ENCODE assay signal across 13 cellular contexts in the genomic region with DNA sequence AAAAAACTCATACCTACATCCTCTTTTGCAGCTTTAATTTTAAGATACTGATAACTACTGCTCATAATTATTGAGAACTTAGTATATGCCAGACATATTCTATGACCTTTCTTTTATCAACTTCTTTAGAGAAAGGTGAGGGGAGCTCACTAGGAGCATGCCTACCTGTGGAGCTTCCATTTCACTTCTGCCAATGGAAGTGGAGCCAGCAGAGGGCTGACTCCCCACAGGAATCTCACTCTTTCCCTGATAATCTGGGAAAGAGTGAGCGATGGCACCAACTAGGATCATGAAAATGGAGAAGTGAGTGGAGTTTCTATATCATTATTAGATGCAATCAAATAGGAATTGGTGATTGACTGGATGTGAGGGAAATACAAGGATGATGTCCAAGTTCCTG.
DNase-seq lines count a peak whose midpoint lies in the region; ATAC-seq and TF ChIP-seq lines count a peak whose summit lies in the region.
"Had no signal": no experiment of that assay in that cellular context is flagged by ENCODE, and none has a peak within 500 bp of the region (broad histone marks: within the 10 kb centered on the region; RNA-seq: fewer than 3 reads in every experiment).

No MANE protein-coding gene starts in this region.

- in situ Hi-C loops in brain microvascular endothelial cell (cut with HindIII; ENCODE audit: low pct_ligation_motif_present, low sequenced_read_pairs): no loop called here

- no peaks in the 10 kb centered on the region for H3K27me3 Mint-ChIP-seq in WTC11 (ENCODE audit: low read depth)
- H3K27me3 Mint-ChIP-seq: B cell; CD4-positive, alpha-beta T cell; IgD-negative memory B cell had no signal

- CTCF ChIA-PET in A673 (lab: Charles Lee): no interaction called here
- CTCF ChIA-PET in WTC11 (lab: Charles Lee): interaction anchor here (0.6 to 1.3 kb wide), 5 partner anchors 18 to 798 kb away, joined by 3 to 4 read pairs (median 3); no protein-coding TSS in a partner anchor

- peaks cover 15% of the 10 kb centered on the region for H3K4me1 ChIP-seq in A673 (ENCODE audit: insufficient read depth, low read length, poor library complexity, severe bottlenecking)
- no peaks in the 10 kb centered on the region for H3K4me1 ChIP-seq in ascending aorta

- H3K36me3 ChIP-seq in A673 (ENCODE audit: insufficient read depth, low read length, poor library complexity, severe bottlenecking): no peaks in the 10 kb centered on the region
- no peaks in the 10 kb centered on the region for H3K36me3 ChIP-seq in ascending aorta
- H3K36me3 ChIP-seq in brain microvascular endothelial cell (replicated peaks): no peaks in the 10 kb centered on the region

- H3K4me3 ChIP-seq in A673 (ENCODE audit: low read depth, low read length, poor library complexity, severe bottlenecking) (no peak overlapping the region), ascending aorta (no peak overlapping the region), brain microvascular endothelial cell (ENCODE audit: low read depth, low read length) (no peak overlapping the region)

- peaks cover 11% of the 10 kb centered on the region for H3K9me3 Mint-ChIP-seq in WTC11

- intact Hi-C loops in A673 (cut with micrococcal nuclease; ENCODE audit: unreplicated experiment) (no loop called here), ascending aorta (cut with DNase I) (no loop called here)

- H3K9me3 ChIP-seq in A673 (ENCODE audit: low read depth, low read length, poor library complexity, severe bottlenecking): no peaks in the 10 kb centered on the region
- H3K9me3 ChIP-seq in ascending aorta: no peaks in the 10 kb centered on the region

- no peak overlapping the region for H3K27ac Mint-ChIP-seq in WTC11
- H3K27ac Mint-ChIP-seq: B cell; CD4-positive, alpha-beta T cell had no signal

- 0 out of 2 replicates have a peak, but pooled peaks have one; percentile 17 for TF ChIP-seq CTCF in A673 (conservative IDR thresholded peaks at IDR 0.05; ENCODE audit: low read depth, low read length)
- TF ChIP-seq CTCF in WTC11 (IDR thresholded peaks at IDR 0.05): no peak
- no peak for TF ChIP-seq CTCF in ascending aorta (IDR thresholded peaks at IDR 0.05)
- no peak for TF ChIP-seq CTCF in brain microvascular endothelial cell (IDR thresholded peaks at IDR 0.05; ENCODE audit: low read depth, low read length, missing control alignments)

- POLR2A ChIA-PET in A673 (lab: Charles Lee; ENCODE audit: low non-redundant PET) (no interaction called here), WTC11 (lab: Charles Lee) (no interaction called here)

- BruUV-seq in A673 (replicated peaks; lab: Mats Ljungman, UMichigan): no TSS peak

- no peaks in the 10 kb centered on the region; the same call in 1 of the 2 replicates for H3K36me3 Mint-ChIP-seq in WTC11
- H3K36me3 Mint-ChIP-seq: IgD-negative memory B cell had no signal

- no peaks in the 10 kb centered on the region for H3K27me3 ChIP-seq in A673 (replicated peaks; ENCODE audit: insufficient read depth, low read depth, low read length, poor library complexity)
- no peaks in the 10 kb centered on the region for H3K27me3 ChIP-seq in ascending aorta
- H3K27me3 ChIP-seq in brain microvascular endothelial cell (replicated peaks): no peaks in the 10 kb centered on the region

- DNase-seq in A673 (ENCODE audit: low spot score): no peak
- peak; percentile 4 for DNase-seq in HT-29 (ENCODE audit: low spot score)
- peak; percentile 13 for DNase-seq in WTC11 (ENCODE audit: low spot score)
- DNase-seq in iPS-NIHi7 (ENCODE audit: extremely low spot score): peak; percentile 15
- no peak for DNase-seq in GF-D8 (lab: John Stamatoyannopoulos, UW)
- DNase-seq in ascending aorta (ENCODE audit: low spot score in 2 of 2): no peak
- no peak for DNase-seq in brain microvascular endothelial cell
- DNase-seq: CD4-positive, alpha-beta T cell; DMS79 treated with DMSO at 0.1 percent for 48 hours; EL had no signal

- no peak overlapping the region for H3K4me3 Mint-ChIP-seq in WTC11
- H3K4me3 Mint-ChIP-seq: B cell; CD4-positive, alpha-beta T cell; IgD-negative memory B cell had no signal

- peak; percentile 78 for ATAC-seq in WTC11
- no peak for ATAC-seq in HG03460 (IDR thresholded peaks at IDR 0.05; ENCODE audit: unreplicated experiment)

- peaks cover 8% of the 10 kb centered on the region for H3K4me1 Mint-ChIP-seq in WTC11
- H3K4me1 Mint-ChIP-seq: B cell, IgD-negative memory B cell had no signal

- H3K27ac ChIP-seq in A673 (ENCODE audit: low read depth, low read length, poor library complexity, severe bottlenecking): no peak overlapping the region
- H3K27ac ChIP-seq in ascending aorta: no peak overlapping the region
- no peak overlapping the region for H3K27ac ChIP-seq in brain microvascular endothelial cell

TF ChIP-seq in WTC11, 78 proteins besides CTCF, POLR2A, EP300 and RAD21:
- TF ChIP-seq FOXK1 (CRISPR knock-in tag; IDR thresholded peaks at IDR 0.05) (no peak), HMGA2 (CRISPR knock-in tag; IDR thresholded peaks at IDR 0.05) (no peak), NFE2L1 (CRISPR knock-in tag; IDR thresholded peaks at IDR 0.05) (no peak), MXD4 (CRISPR knock-in tag; IDR thresholded peaks at IDR 0.05; ENCODE audit: borderline replicate concordance) (no peak), ETV6 (CRISPR knock-in tag; IDR thresholded peaks at IDR 0.05) (no peak)
- TF ChIP-seq, protein P1, sequence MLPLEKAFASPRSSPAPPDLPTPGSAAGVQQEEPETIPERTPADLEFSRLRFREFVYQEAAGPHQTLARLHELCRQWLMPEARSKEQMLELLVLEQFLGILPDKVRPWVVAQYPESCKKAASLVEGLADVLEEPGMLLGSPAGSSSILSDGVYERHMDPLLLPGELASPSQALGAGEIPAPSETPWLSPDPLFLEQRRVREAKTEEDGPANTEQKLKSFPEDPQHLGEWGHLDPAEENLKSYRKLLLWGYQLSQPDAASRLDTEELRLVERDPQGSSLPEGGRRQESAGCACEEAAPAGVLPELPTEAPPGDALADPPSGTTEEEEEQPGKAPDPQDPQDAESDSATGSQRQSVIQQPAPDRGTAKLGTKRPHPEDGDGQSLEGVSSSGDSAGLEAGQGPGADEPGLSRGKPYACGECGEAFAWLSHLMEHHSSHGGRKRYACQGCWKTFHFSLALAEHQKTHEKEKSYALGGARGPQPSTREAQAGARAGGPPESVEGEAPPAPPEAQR (CRISPR knock-in tag; IDR thresholded peaks at IDR 0.05): no peak
- TF ChIP-seq, protein P2, sequence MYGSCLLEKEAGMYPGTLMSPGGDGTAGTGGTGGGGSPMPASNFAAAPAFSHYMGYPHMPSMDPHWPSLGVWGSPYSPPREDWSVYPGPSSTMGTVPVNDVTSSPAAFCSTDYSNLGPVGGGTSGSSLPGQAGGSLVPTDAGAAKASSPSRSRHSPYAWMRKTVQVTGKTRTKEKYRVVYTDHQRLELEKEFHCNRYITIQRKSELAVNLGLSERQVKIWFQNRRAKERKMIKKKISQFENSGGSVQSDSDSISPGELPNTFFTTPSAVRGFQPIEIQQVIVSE (CRISPR knock-in tag; IDR thresholded peaks at IDR 0.05; ENCODE audit: borderline replicate concordance): no peak

Comparison
In these comparisons a context has a peak if more than half of its experiments do, and no peak if none do; other contexts are left out.
1. DNase-seq: peak in HT-29 (single experiment), WTC11 (single experiment) and iPS-NIHi7 (single experiment); none in A673 (single experiment), GF-D8 (single experiment), ascending aorta (0 of 2) and brain microvascular endothelial cell (single experiment).